In the genomic region with DNA sequence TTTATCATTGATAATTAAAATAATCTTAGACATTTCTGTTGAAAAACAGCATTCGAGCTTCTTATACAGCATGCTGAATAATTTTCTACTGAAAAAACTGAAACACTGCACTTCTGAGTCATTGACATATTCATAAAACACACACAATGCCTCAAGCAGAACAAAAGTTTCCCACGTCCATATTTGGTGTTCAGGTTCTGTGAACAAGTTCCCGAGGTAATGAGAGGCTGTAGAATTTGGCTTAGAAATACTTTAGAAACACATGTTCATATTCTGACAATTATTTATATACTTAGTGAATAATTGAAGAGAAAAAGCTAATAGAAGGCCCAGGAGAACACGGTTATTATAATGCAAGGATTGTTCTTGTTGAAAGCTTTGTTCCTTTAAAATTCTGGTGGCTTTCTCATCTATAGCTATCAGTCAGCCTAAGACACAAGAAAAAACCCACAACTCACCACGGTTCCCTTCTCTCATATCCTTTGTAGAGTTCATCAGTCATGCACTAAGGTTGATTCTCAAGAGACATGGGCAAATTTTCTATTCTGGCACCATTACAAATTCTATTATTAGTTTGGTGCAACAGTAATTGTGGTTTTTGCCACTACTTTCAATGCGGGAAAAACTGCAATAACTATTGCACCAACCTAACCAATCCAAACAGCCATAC, we compare ENCODE assay signal across 1 cellular context.
TF ChIP-seq lines count a peak whose summit lies in the region.

No MANE protein-coding gene starts in this region.

TF ChIP-seq in HepG2, 621 proteins besides CTCF, POLR2A, EP300 and RAD21 (continued from another document):
- TF ChIP-seq, protein P1, sequence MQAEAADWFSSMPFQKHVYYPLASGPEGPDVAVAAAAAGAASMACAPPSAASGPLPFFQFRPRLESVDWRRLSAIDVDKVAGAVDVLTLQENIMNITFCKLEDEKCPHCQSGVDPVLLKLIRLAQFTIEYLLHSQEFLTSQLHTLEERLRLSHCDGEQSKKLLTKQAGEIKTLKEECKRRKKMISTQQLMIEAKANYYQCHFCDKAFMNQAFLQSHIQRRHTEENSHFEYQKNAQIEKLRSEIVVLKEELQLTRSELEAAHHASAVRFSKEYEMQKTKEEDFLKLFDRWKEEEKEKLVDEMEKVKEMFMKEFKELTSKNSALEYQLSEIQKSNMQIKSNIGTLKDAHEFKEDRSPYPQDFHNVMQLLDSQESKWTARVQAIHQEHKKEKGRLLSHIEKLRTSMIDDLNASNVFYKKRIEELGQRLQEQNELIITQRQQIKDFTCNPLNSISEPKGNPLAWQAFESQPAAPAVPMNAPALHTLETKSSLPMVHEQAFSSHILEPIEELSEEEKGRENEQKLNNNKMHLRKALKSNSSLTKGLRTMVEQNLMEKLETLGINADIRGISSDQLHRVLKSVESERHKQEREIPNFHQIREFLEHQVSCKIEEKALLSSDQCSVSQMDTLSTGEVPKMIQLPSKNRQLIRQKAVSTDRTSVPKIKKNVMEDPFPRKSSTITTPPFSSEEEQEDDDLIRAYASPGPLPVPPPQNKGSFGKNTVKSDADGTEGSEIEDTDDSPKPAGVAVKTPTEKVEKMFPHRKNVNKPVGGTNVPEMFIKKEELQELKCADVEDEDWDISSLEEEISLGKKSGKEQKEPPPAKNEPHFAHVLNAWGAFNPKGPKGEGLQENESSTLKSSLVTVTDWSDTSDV (CRISPR knock-in tag; IDR thresholded peaks at IDR 0.05), result no peak
- TF ChIP-seq ZNF264 (CRISPR knock-in tag; IDR thresholded peaks at IDR 0.05), result no peak
- TF ChIP-seq ZNF484 (CRISPR knock-in tag; IDR thresholded peaks at IDR 0.05; ENCODE audit: borderline replicate concordance, low read depth), result no peak
- TF ChIP-seq, protein P2, sequence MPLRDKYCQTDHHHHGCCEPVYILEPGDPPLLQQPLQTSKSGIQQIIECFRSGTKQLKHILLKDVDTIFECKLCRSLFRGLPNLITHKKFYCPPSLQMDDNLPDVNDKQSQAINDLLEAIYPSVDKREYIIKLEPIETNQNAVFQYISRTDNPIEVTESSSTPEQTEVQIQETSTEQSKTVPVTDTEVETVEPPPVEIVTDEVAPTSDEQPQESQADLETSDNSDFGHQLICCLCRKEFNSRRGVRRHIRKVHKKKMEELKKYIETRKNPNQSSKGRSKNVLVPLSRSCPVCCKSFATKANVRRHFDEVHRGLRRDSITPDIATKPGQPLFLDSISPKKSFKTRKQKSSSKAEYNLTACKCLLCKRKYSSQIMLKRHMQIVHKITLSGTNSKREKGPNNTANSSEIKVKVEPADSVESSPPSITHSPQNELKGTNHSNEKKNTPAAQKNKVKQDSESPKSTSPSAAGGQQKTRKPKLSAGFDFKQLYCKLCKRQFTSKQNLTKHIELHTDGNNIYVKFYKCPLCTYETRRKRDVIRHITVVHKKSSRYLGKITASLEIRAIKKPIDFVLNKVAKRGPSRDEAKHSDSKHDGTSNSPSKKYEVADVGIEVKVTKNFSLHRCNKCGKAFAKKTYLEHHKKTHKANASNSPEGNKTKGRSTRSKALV (CRISPR knock-in tag; IDR thresholded peaks at IDR 0.05), result no peak
- TF ChIP-seq ZNF607 (CRISPR knock-in tag; IDR thresholded peaks at IDR 0.05; ENCODE audit: borderline replicate concordance), result no peak
- no peak for TF ChIP-seq HOXA3 (CRISPR knock-in tag; IDR thresholded peaks at IDR 0.05)
- no peak for TF ChIP-seq SAFB2 (CRISPR knock-in tag; IDR thresholded peaks at IDR 0.05; ENCODE audit: borderline replicate concordance, low read depth)
